In the genomic region with DNA sequence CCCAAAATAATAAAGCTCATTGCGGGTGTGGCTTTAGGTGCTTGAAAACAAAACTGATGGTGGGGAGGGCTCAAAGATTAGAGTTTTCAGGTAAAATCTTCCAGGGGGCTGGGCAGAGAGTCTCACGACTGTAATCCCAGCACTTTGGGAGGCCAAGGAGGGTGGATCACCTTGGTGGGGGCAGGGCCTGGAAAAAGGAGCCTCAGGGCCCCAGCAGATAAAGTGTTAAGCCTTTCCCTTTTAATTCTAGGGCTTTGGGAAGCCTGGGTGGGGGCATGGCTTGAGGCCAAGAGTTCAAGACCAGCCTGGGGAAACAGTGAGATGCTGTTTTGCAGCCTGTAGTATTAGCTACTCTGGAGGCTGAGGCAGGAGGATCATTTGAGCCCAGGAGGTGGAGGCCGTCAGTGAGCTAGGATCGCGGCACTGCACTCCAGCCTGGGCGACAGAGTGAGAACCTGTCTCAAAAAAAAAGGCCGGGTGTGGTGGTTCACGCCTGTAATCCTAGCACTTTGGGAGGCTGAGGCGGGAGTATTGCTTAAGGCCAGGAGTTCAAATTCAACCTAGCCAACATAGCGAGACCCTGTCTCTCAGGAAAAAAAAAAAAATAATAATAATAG, we compare ENCODE assay signal across 1 cellular context.
TF ChIP-seq lines count a peak whose summit lies in the region.

No MANE protein-coding gene starts in this region.

TF ChIP-seq in K562, 482 proteins besides CTCF, POLR2A, EP300 and RAD21:
- peak; percentile 14; the same call in 1 of the 2 replicates for TF ChIP-seq NFIC (IDR thresholded peaks at IDR 0.05)
- TF ChIP-seq ZFP36 (IDR thresholded peaks at IDR 0.05; ENCODE audit: low read depth, low read length, partially characterized antibody), result no peak
- TF ChIP-seq BCOR (IDR thresholded peaks at IDR 0.05), result peak; percentile 53; the same call in 1 of the 2 replicates
- TF ChIP-seq SUPT5H (IDR thresholded peaks at IDR 0.05), result no peak
- TF ChIP-seq BMI1 (IDR thresholded peaks at IDR 0.05; ENCODE audit: low read length), result no peak
